ENCODE assay signal across 1 cellular context in the genomic region with DNA sequence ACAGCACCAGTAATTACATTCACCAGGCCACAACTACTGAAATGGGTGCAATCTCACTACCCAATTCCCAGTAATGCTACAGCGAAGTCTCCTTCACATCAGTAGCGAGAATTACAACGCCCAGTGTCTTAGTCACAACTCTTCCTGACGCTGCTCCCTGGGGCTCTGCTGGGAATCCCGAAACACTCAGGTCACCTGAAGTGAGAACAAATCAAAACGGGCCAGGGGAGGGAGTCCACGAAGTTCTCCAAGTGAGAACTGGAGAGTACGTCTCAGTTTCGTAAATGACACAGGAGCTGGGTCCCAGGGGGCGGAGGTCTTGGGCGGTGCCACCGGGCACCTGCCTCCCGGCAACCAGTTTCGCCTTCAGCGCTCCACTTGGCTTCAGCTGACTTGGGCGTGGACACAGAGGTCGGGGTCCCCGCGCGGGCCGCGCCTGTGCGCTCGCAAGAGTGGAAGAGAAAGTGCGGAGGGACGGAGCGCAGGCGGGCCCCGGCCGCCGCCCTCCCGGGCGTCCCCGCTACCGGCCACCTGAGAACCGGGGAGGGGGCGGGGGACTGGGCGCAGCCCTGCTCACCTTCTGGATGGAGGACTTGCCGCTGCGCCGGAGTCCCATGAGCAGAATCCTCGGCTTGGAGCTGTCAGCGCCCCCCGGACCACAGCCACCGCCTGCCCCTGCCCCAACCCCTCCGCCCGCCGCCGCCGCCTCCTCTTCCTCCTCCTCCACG.
A peak's percentile ranks its signal among the peaks of the same experiment; 100 is the strongest.
TF ChIP-seq lines count a peak whose summit lies in the region.

No MANE protein-coding gene starts in this region.

TF ChIP-seq in GM12878, 131 proteins besides CTCF, POLR2A, EP300 and RAD21 (continued from another document):
- TF ChIP-seq, protein P1, sequence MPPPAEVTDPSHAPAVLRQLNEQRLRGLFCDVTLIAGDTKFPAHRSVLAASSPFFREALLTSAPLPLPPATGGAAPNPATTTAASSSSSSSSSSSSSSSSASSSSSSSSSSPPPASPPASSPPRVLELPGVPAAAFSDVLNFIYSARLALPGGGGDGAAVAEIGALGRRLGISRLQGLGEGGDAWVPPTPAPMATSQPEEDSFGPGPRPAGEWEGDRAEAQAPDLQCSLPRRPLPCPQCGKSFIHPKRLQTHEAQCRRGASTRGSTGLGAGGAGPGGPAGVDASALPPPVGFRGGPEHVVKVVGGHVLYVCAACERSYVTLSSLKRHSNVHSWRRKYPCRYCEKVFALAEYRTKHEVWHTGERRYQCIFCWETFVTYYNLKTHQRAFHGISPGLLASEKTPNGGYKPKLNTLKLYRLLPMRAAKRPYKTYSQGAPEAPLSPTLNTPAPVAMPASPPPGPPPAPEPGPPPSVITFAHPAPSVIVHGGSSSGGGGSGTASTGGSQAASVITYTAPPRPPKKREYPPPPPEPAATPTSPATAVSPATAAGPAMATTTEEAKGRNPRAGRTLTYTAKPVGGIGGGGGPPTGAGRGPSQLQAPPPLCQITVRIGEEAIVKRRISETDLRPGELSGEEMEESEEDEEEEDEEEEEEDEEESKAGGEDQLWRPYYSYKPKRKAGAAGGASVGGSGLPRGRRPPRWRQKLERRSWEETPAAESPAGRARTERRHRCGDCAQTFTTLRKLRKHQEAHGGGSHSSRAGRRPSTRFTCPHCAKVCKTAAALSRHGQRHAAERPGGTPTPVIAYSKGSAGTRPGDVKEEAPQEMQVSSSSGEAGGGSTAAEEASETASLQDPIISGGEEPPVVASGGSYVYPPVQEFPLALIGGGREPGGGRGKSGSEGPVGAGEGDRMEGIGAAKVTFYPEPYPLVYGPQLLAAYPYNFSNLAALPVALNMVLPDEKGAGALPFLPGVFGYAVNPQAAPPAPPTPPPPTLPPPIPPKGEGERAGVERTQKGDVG (CRISPR knock-in tag; IDR thresholded peaks at IDR 0.05): no peak
- TF ChIP-seq USF1 (IDR thresholded peaks at IDR 0.05; ENCODE audit: borderline replicate concordance, extremely low read length, insufficient read depth, low read depth, low read length) (no peak), RUNX3 (IDR thresholded peaks at IDR 0.05; ENCODE audit: low read length) (no peak), MYC (IDR thresholded peaks at IDR 0.05; ENCODE audit: insufficient read depth, insufficient read length, insufficient replicate concordance, low read length, severe bottlenecking) (no peak), NKRF (conservative IDR thresholded peaks at IDR 0.05) (peak; percentile 61), EGR1 (IDR thresholded peaks at IDR 0.05; ENCODE audit: borderline replicate concordance in 1 of 2, low read depth in 2 of 2, low read length in 2 of 2) (no peak), CREB1 (IDR thresholded peaks at IDR 0.05; ENCODE audit: low read depth) (no peak), STAT1 (conservative IDR thresholded peaks at IDR 0.05) (no peak), PAX8 (IDR thresholded peaks at IDR 0.05) (no peak)
